In the genomic region with DNA sequence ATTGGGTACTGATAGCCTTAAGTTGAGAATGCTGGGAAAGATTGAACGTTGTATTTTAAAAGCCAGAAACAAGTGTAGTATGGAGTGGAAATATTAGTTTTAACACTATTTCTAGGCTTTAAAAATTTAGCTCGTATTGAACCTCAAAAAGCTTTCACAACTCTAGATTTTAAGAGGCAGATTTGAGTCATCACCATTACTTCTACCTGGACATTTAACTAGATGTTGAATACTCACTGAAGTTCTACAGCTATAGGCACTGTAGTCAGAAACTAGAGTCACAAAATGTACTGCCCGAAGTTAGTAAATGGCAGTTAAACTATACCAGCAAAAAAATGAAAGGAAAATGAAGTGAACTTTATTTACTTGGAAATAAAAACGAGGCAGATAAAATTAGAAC, we compare ENCODE assay signal across 10 cellular contexts.
DNase-seq lines count a peak whose midpoint lies in the region; ATAC-seq lines count a peak whose summit lies in the region.
"Had no signal": no experiment of that assay in that cellular context is flagged by ENCODE, and none has a peak within 500 bp of the region (broad histone marks: within the 10 kb centered on the region; RNA-seq: fewer than 3 reads in every experiment).

No MANE protein-coding gene starts in this region.

- POLR2A ChIA-PET in activated CD4-positive, alpha-beta memory T cell treated with anti-CD3 and anti-CD28 coated beads for 36 hours (lab: Charles Lee) = no interaction called here
- POLR2A ChIA-PET in activated CD4-positive, alpha-beta memory T cell treated with anti-CD3 and anti-CD28 coated beads, Interleukin-2, amount 10 ng/mL, durations not matched to agents 7 days and 5 days (lab: Charles Lee) = interaction anchor here (1.3 kb wide), 1 partner anchor 8 kb away, joined by 3 read pairs; no protein-coding TSS in a partner anchor

- ATAC-seq in GM21737 (IDR thresholded peaks at IDR 0.05; ENCODE audit: unreplicated experiment) = peak; percentile 76
- peak; percentile 67 for ATAC-seq in HG03442 (IDR thresholded peaks at IDR 0.05; ENCODE audit: unreplicated experiment)

- peak overlapping the region; percentile 61 for H3K27ac Mint-ChIP-seq in activated CD4-positive, alpha-beta memory T cell treated with anti-CD3 and anti-CD28 coated beads for 36 hours
- no peak overlapping the region for H3K27ac Mint-ChIP-seq in activated CD4-positive, alpha-beta memory T cell treated with anti-CD3 and anti-CD28 coated beads, Interleukin-2, amount 10 ng/mL, durations not matched to agents 7 days and 5 days

- in situ Hi-C loops in G401 (cut with HindIII; ENCODE audit: low sequenced_read_pairs) = no loop called here

- H3K9me3 ChIP-seq in mesodermal cell (ENCODE audit: control insufficient read depth, low read length) = no peaks in the 10 kb centered on the region
- H3K9me3 ChIP-seq: A549 had no signal

- H3K27ac ChIP-seq in mesodermal cell (ENCODE audit: low read depth, low read length, severe bottlenecking) = peak overlapping the region; percentile 45

- no peak for DNase-seq in activated CD4-positive, alpha-beta memory T cell treated with anti-CD3 and anti-CD28 coated beads for 36 hours
- no peak for DNase-seq in activated CD4-positive, alpha-beta memory T cell treated with anti-CD3 and anti-CD28 coated beads, Interleukin-2, amount 10 ng/mL, durations not matched to agents 7 days and 5 days
- DNase-seq in G401 (ENCODE audit: low spot score) = no peak
- DNase-seq in NCI-H1436 treated with DMSO at 0.1 percent for 48 hours (lab: John Stamatoyannopoulos, UW) = no peak
- no peak for DNase-seq in NCI-H1694 (lab: John Stamatoyannopoulos, UW)
- DNase-seq: NCI-H1436 had no signal

- H3K27me3 Mint-ChIP-seq in activated CD4-positive, alpha-beta memory T cell treated with anti-CD3 and anti-CD28 coated beads for 36 hours = no peaks in the 10 kb centered on the region
- no peaks in the 10 kb centered on the region for H3K27me3 Mint-ChIP-seq in activated CD4-positive, alpha-beta memory T cell treated with anti-CD3 and anti-CD28 coated beads, Interleukin-2, amount 10 ng/mL, durations not matched to agents 7 days and 5 days

- no peak overlapping the region for H3K4me3 Mint-ChIP-seq in activated CD4-positive, alpha-beta memory T cell treated with anti-CD3 and anti-CD28 coated beads for 36 hours
- no peak overlapping the region for H3K4me3 Mint-ChIP-seq in activated CD4-positive, alpha-beta memory T cell treated with anti-CD3 and anti-CD28 coated beads, Interleukin-2, amount 10 ng/mL, durations not matched to agents 7 days and 5 days

- no peak overlapping the region for H3K4me3 ChIP-seq in mesodermal cell (ENCODE audit: extremely low read depth, insufficient read depth, low read length, poor library complexity, severe bottlenecking)
- H3K4me3 ChIP-seq: A549 had no signal

- H3K36me3 ChIP-seq in mesodermal cell (ENCODE audit: control insufficient read depth, insufficient read depth, low read length) = peaks cover 2% of the 10 kb centered on the region

- H3K36me3 Mint-ChIP-seq in activated CD4-positive, alpha-beta memory T cell treated with anti-CD3 and anti-CD28 coated beads for 36 hours = peaks cover 7% of the 10 kb centered on the region
- peaks cover 43% of the 10 kb centered on the region for H3K36me3 Mint-ChIP-seq in activated CD4-positive, alpha-beta memory T cell treated with anti-CD3 and anti-CD28 coated beads, Interleukin-2, amount 10 ng/mL, durations not matched to agents 7 days and 5 days (ENCODE audit: low read depth)

- H3K4me1 Mint-ChIP-seq in activated CD4-positive, alpha-beta memory T cell treated with anti-CD3 and anti-CD28 coated beads for 36 hours (ENCODE audit: low read depth) = peaks cover 34% of the 10 kb centered on the region
- peaks cover 44% of the 10 kb centered on the region for H3K4me1 Mint-ChIP-seq in activated CD4-positive, alpha-beta memory T cell treated with anti-CD3 and anti-CD28 coated beads, Interleukin-2, amount 10 ng/mL, durations not matched to agents 7 days and 5 days

- intact Hi-C loops in activated CD4-positive, alpha-beta memory T cell treated with anti-CD3 and anti-CD28 coated beads for 36 hours (cut with micrococcal nuclease) = loop anchor here (1.0 to 10.0 kb wide), 4 partner anchors 95 to 972 kb away; no protein-coding TSS in a partner anchor

- peaks cover 4% of the 10 kb centered on the region for H3K4me1 ChIP-seq in mesodermal cell (ENCODE audit: control insufficient read depth, insufficient read depth, low read length, poor library complexity, severe bottlenecking)

- CTCF ChIA-PET in activated CD4-positive, alpha-beta memory T cell treated with anti-CD3 and anti-CD28 coated beads for 36 hours (lab: Charles Lee) = no interaction called here
- CTCF ChIA-PET in activated CD4-positive, alpha-beta memory T cell treated with anti-CD3 and anti-CD28 coated beads, Interleukin-2, amount 10 ng/mL, durations not matched to agents 7 days and 5 days (lab: Charles Lee) = no interaction called here

- WGBS in mesodermal cell (ENCODE audit: insufficient coverage in 2 of 2), 2 experiments = 100% methylated on average over 1 of the region's 4 CpGs; no CpG with 5 or more reads in 1 of the 2 experiments

- H3K9me3 Mint-ChIP-seq in activated CD4-positive, alpha-beta memory T cell treated with anti-CD3 and anti-CD28 coated beads for 36 hours = peaks cover 2% of the 10 kb centered on the region
- peaks cover 9% of the 10 kb centered on the region for H3K9me3 Mint-ChIP-seq in activated CD4-positive, alpha-beta memory T cell treated with anti-CD3 and anti-CD28 coated beads, Interleukin-2, amount 10 ng/mL, durations not matched to agents 7 days and 5 days
